ENCODE assay signal across 8 cellular contexts in genomic region chr15:41621200-41622193, GRCh38.
DNase-seq lines count a peak whose midpoint lies in the region; ATAC-seq and TF ChIP-seq lines count a peak whose summit lies in the region.

No MANE protein-coding gene starts in this region.

- no peak for TF ChIP-seq CTCF in coronary artery (IDR thresholded peaks at IDR 0.05)

- ATAC-seq in HG02588 (IDR thresholded peaks at IDR 0.05; ENCODE audit: unreplicated experiment) (peak; percentile 55), HG02759 (IDR thresholded peaks at IDR 0.05; ENCODE audit: unreplicated experiment) (no peak)

- H3K27ac ChIP-seq in coronary artery, result peak overlapping the region; percentile 66 to 82

- H3K4me3 ChIP-seq in coronary artery, result peak overlapping the region; percentile 72

- DNase-seq in C1 segment of cervical spinal cord (lab: John Stamatoyannopoulos, UW), result peak; percentile 63 to 98 (median 93)
- peak; percentile 77 for DNase-seq in NCI-H510A treated with DMSO at 0.1 percent for 48 hours (lab: John Stamatoyannopoulos, UW)
- DNase-seq in activated CD4-positive, alpha-beta T cell treated with anti-CD3 and anti-CD28 coated beads, Interleukin-2, amount 50 U/mL, for 24 hours (ENCODE audit: low read depth in 1 of 2, low spot score in 1 of 2), result peak; percentile 62 to 65
- peak; percentile 88 for DNase-seq in coronary artery (ENCODE audit: low spot score)
- peak; percentile 96 for DNase-seq in left kidney (ENCODE audit: low read depth, low spot score)
- DNase-seq in stimulated activated CD4-positive, alpha-beta T cell treated with anti-CD3 and anti-CD28 coated beads, Interleukin-15, amount 100 ng/mL, for 48 hours (ENCODE audit: low read depth in 2 of 2), result peak; percentile 73 to 78
